In the genomic region with DNA sequence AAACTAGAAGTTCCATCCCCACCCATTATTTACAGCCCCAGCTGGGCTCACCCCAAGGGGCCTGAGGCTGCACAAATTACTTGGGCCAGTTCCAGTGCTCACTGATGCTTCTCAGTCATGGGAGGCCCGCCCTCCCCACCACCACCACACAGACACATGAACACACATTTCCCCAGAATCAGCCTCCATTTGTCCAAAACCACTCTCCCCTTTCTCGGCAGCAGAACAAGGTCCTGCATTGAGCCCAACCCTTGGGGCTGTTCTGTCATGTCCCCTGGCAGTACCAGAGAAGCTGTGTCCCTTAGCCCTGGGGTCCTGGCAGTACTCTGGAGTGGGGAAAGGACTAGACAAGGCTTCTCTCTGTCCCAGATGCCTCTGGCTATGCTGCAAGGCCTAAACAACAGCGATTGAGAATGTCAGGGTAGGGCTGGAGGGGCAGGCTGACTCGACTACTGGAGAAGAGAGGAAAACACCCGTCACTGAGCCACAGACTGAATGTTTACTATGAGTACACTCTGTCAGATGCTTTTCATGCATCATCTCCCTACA, we compare ENCODE assay signal across 11 cellular contexts. TPM values are rescaled to one million over a fixed set of nuclear protein-coding genes. Genes with fewer than 3 reads are reported as not detected.
DNase-seq lines count a peak whose midpoint lies in the region; ATAC-seq, FAIRE-seq and TF ChIP-seq lines count a peak whose summit lies in the region.
"Had no signal": no experiment of that assay in that cellular context is flagged by ENCODE, and none has a peak within 500 bp of the region (broad histone marks: within the 10 kb centered on the region; RNA-seq: fewer than 3 reads in every experiment).

No MANE protein-coding gene starts in this region.

- no peak overlapping the region for H3K4me2 ChIP-seq in GM12878 (ENCODE audit: control insufficient read depth, insufficient read depth)

- RAD21 ChIA-PET in GM12878 (lab: Charles Lee; ENCODE audit: unreplicated experiment): no interaction called here

- in situ Hi-C loops in GM12878 (cut with MboI): no loop called here

- no peaks in the 10 kb centered on the region for H3K27me3 ChIP-seq in GM12878 (replicated peaks in 1 of 2; ENCODE audit: control insufficient read depth in 2 of 2, insufficient read depth in 2 of 2, low read length in 1 of 2)

- no peak for TF ChIP-seq CTCF in GM12878 (IDR thresholded peaks at IDR 0.05 in 2 of 3, conservative IDR thresholded peaks at IDR 0.05 in 1 of 3; ENCODE audit: control insufficient read depth in 2 of 3, extremely low read depth in 1 of 3, insufficient read depth in 1 of 3, low read depth in 3 of 3, low read length in 3 of 3)

- no TSS peak for BruUV-seq in GM12878 (replicated peaks; lab: Mats Ljungman, UMichigan)

- peaks cover 8% of the 10 kb centered on the region for H3K4me1 ChIP-seq in GM12878 (ENCODE audit: control insufficient read depth, insufficient read depth, low read length)

- H3K4me3 ChIP-seq in GM12878: no peak overlapping the region

- POLR2A ChIA-PET in GM12878 (lab: Charles Lee): no interaction called here

- no peaks in the 10 kb centered on the region for H4K20me1 ChIP-seq in GM12878 (ENCODE audit: control insufficient read depth, insufficient read depth)

- no peak for FAIRE-seq in GM12878 (lab: Jason Lieb, UNC)

- intact Hi-C loops in GM12878 (cut with micrococcal nuclease; ENCODE audit: unreplicated experiment): no loop called here
- intact Hi-C loops in left colon (cut with DNase I, micrococcal nuclease): no loop called here

- no peak for DNase-seq in GM12878 (ENCODE audit: low read depth, low spot score)
- DNase-seq in hypothalamus (lab: John Stamatoyannopoulos, UW): peak in 45 of 51 donors; percentile 13 to 93 (median 73)
- peak; percentile 62 for DNase-seq in stromal cell of bone marrow (ENCODE audit: low read depth)
- no peak for DNase-seq in H4 (ENCODE audit: low spot score)
- no peak for DNase-seq in NCI-H524 treated with DMSO at 0.1 percent for 48 hours (lab: John Stamatoyannopoulos, UW)
- no peak for DNase-seq in left colon
- DNase-seq: activated naive CD4-positive, alpha-beta T cell treated with Interleukin-2 at 50 U/mL for 16 hours; immature natural killer cell; Kasumi-1; stimulated activated CD4-positive, alpha-beta T cell treated with anti-CD3 and anti-CD28 coated beads, Interleukin-4, amount 100 ng/mL, for 1 hour had no signal

- no peak overlapping the region for H3K9ac ChIP-seq in GM12878 (ENCODE audit: control insufficient read depth, insufficient read depth, low read length)

- no peak overlapping the region for H2AFZ ChIP-seq in GM12878 (ENCODE audit: control insufficient read depth, low read depth, low read length)

- peak; percentile 54 for ATAC-seq in GM12878
- ATAC-seq in left colon: no peak

- TF ChIP-seq RAD21 in Ishikawa (IDR thresholded peaks at IDR 0.05; ENCODE audit: low read depth): no peak
- no peak for TF ChIP-seq RAD21 in GM12878 (IDR thresholded peaks at IDR 0.05; ENCODE audit: insufficient read depth, low read depth, low read length)

- H3K79me2 ChIP-seq in GM12878 (ENCODE audit: control insufficient read depth, insufficient read depth, low read length): no peaks in the 10 kb centered on the region

- H3K27ac ChIP-seq in GM12878 (ENCODE audit: control insufficient read depth, insufficient read depth): no peak overlapping the region; the same call in 1 of the 2 replicates

- no peak for TF ChIP-seq POLR2A in GM12878 (IDR thresholded peaks at IDR 0.05; ENCODE audit: low read depth, low read length)

- H3K9me3 ChIP-seq in GM12878 (replicated peaks; ENCODE audit: control insufficient read depth, insufficient read depth, low read length): no peaks in the 10 kb centered on the region

- WGBS in GM12878 (ENCODE audit: insufficient coverage, insufficient replicate concordance, low lambda C conversion rate, missing lambda C conversion rate): 35% methylated on average over 5 of the region's 5 CpGs

- peaks cover under 1 to 4% of the 10 kb centered on the region in 2 experiments; a peak in 3 of 4 replicates for H3K36me3 ChIP-seq in GM12878 (ENCODE audit: control insufficient read depth in 2 of 2, insufficient read depth in 2 of 2, low read length in 1 of 2)

- CTCF ChIA-PET in GM12878 (lab: Yijun Ruan, JAX): no interaction called here

- SMC1A ChIA-PET in GM12878 (lab: Charles Lee; ENCODE audit: uncharacterized antibody, unreplicated experiment): no interaction called here

- TF ChIP-seq EP300 in Ishikawa (IDR thresholded peaks at IDR 0.05; ENCODE audit: borderline replicate concordance) (no peak), GM12878 (IDR thresholded peaks at IDR 0.05; ENCODE audit: borderline replicate concordance in 1 of 2, control insufficient read depth in 1 of 2, low read depth in 2 of 2, low read length in 2 of 2) (no peak)

RNA-seq across cellular contexts. Expression of a gene that starts 21.8 kb away (rescaled TPM):
- 84.4 and 88.2 TPM in 2 replicates for total RNA-seq in GM12878 (2013; cell fraction: nucleolus; rRNA removed)
- total RNA-seq in GM12878 (2014; rRNA removed) (19.1 and 25.0 TPM in 2 replicates), GM12878 (2014; rRNA removed; fragmentation: Illumina TruSeq; extraction: Trizol) (9.6 and 10.9 TPM in 2 replicates), GM12878 (2021) (36.1 and 38.4 TPM in 2 replicates), left colon (10 to 100 TPM; 65.2 to 72.2 TPM)
- polyA plus RNA-seq in GM12878 (2011; ENCODE audit: low read depth): 12.3 TPM
- polyA plus RNA-seq in GM12878 (2011; rRNA removed) (5.3 and 18.7 TPM in 2 replicates), GM12878 (2014; fragmentation: Illumina TruSeq; extraction: Trizol) (14.1 and 23.0 TPM in 2 replicates), GM12878 (2014; fragmentation: Nextera tagmentation; extraction: Ambion mirVana) (1 to 10 TPM; 2.4 to 3.8 TPM), GM12878 (2014; rRNA removed) (43.3 and 53.3 TPM in 2 replicates), GM12878 (2016; fragmentation: Nextera tagmentation; extraction: Ambion mirVana) (10 to 100 TPM; 24.7 to 24.8 TPM)
- 28.1 and 28.2 TPM in 2 replicates for polyA plus RNA-seq in GM12878 (2011; cell fraction: cytosol; rRNA removed)
- polyA plus RNA-seq in GM12878 (2011; cell fraction: nucleus; rRNA removed): 65.6 and 94.2 TPM in 2 replicates
- polyA plus RNA-seq in GM12878 (2012): 35.0 and 40.0 TPM in 2 replicates
- 21.1 and 31.2 TPM in 2 replicates for polyA minus RNA-seq in GM12878 (2011; rRNA and poly(A)+ RNA removed)
- 14.6 and 15.5 TPM in 2 replicates for polyA minus RNA-seq in GM12878 (2011; cell fraction: cytosol; rRNA and poly(A)+ RNA removed)
- polyA minus RNA-seq in GM12878 (2011; cell fraction: nucleus; rRNA and poly(A)+ RNA removed): 10.2 and 20.6 TPM in 2 replicates
- total RNA-seq in H4 (2014; rRNA removed; shearing (Covaris generic)): 33.9 and 35.3 TPM in 2 replicates

RNA-seq across cellular contexts. Expression of a gene that starts 26.9 kb away (rescaled TPM):
- 15.4 and 21.4 TPM in 2 replicates for total RNA-seq in GM12878 (2013; cell fraction: nucleolus; rRNA removed)
- total RNA-seq in GM12878 (2014; rRNA removed): 35.9 and 40.0 TPM in 2 replicates
- 26.2 and 32.2 TPM in 2 replicates for total RNA-seq in GM12878 (2014; rRNA removed; fragmentation: Illumina TruSeq; extraction: Trizol)
- total RNA-seq in GM12878 (2021): 33.8 and 34.8 TPM in 2 replicates
- 19.7 TPM for polyA plus RNA-seq in GM12878 (2011; ENCODE audit: low read depth)
- 34.2 and 44.6 TPM in 2 replicates for polyA plus RNA-seq in GM12878 (2011; rRNA removed)
- 44.0 and 45.7 TPM in 2 replicates for polyA plus RNA-seq in GM12878 (2011; cell fraction: cytosol; rRNA removed)
- polyA plus RNA-seq in GM12878 (2011; cell fraction: nucleus; rRNA removed): 53.9 and 78.1 TPM in 2 replicates
- 34.7 and 38.4 TPM in 2 replicates for polyA plus RNA-seq in GM12878 (2012)
- polyA plus RNA-seq in GM12878 (2014; fragmentation: Illumina TruSeq; extraction: Trizol): 38.3 and 44.2 TPM in 2 replicates
- 1 to 10 TPM; 1.7 to 3.7 TPM for polyA plus RNA-seq in GM12878 (2014; fragmentation: Nextera tagmentation; extraction: Ambion mirVana)
- 39.2 and 41.8 TPM in 2 replicates for polyA plus RNA-seq in GM12878 (2014; rRNA removed)
- polyA plus RNA-seq in GM12878 (2016; fragmentation: Nextera tagmentation; extraction: Ambion mirVana): 10 to 100 TPM; 39.3 to 45.8 TPM
- polyA minus RNA-seq in GM12878 (2011; rRNA and poly(A)+ RNA removed): 28.8 and 36.4 TPM in 2 replicates
- polyA minus RNA-seq in GM12878 (2011; cell fraction: cytosol; rRNA and poly(A)+ RNA removed): 15.4 and 26.1 TPM in 2 replicates
- 30.0 and 47.1 TPM in 2 replicates for polyA minus RNA-seq in GM12878 (2011; cell fraction: nucleus; rRNA and poly(A)+ RNA removed)
- 40.8 and 62.0 TPM in 2 replicates for total RNA-seq in H4 (2014; rRNA removed; shearing (Covaris generic))
- total RNA-seq in left colon: 10 to 100 TPM; 30.5 to 31.2 TPM

RNA-seq across cellular contexts. Expression of a gene that starts 27.2 kb away (rescaled TPM):
- total RNA-seq in GM12878 (2013; cell fraction: nucleolus; rRNA removed): 12.2 and 14.2 TPM in 2 replicates
- total RNA-seq in GM12878 (2014; rRNA removed): 22.6 and 22.7 TPM in 2 replicates
- total RNA-seq in GM12878 (2014; rRNA removed; fragmentation: Illumina TruSeq; extraction: Trizol): 12.8 and 14.5 TPM in 2 replicates
- 26.2 and 28.0 TPM in 2 replicates for total RNA-seq in GM12878 (2021)
- polyA plus RNA-seq in GM12878 (2011; ENCODE audit: low read depth): 9.9 TPM
- polyA plus RNA-seq in GM12878 (2011; rRNA removed): 13.9 and 19.5 TPM in 2 replicates
- polyA plus RNA-seq in GM12878 (2011; cell fraction: cytosol; rRNA removed): 32.6 and 34.4 TPM in 2 replicates
- polyA plus RNA-seq in GM12878 (2011; cell fraction: nucleus; rRNA removed): 14.1 and 18.7 TPM in 2 replicates
- 15.5 and 16.8 TPM in 2 replicates for polyA plus RNA-seq in GM12878 (2012)
- polyA plus RNA-seq in GM12878 (2014; fragmentation: Illumina TruSeq; extraction: Trizol): 16.7 and 23.0 TPM in 2 replicates
- polyA plus RNA-seq in GM12878 (2014; fragmentation: Nextera tagmentation; extraction: Ambion mirVana): 1 to 10 TPM; 3.2 to 5.1 TPM
- polyA plus RNA-seq in GM12878 (2014; rRNA removed): 24.4 and 26.4 TPM in 2 replicates
- polyA plus RNA-seq in GM12878 (2016; fragmentation: Nextera tagmentation; extraction: Ambion mirVana): 10 to 100 TPM; 31.9 to 36.6 TPM
- polyA minus RNA-seq in GM12878 (2011; rRNA and poly(A)+ RNA removed): 19.4 and 20.9 TPM in 2 replicates
- 5.5 and 8.7 TPM in 2 replicates for polyA minus RNA-seq in GM12878 (2011; cell fraction: cytosol; rRNA and poly(A)+ RNA removed)
- polyA minus RNA-seq in GM12878 (2011; cell fraction: nucleus; rRNA and poly(A)+ RNA removed): 18.6 and 27.7 TPM in 2 replicates
- total RNA-seq in H4 (2014; rRNA removed; shearing (Covaris generic)): 26.7 and 58.5 TPM in 2 replicates
- total RNA-seq in left colon: 10 to 100 TPM; 30.4 to 32.4 TPM

RNA-seq across cellular contexts. Expression of a gene that starts 28.1 kb away (rescaled TPM):
- total RNA-seq in GM12878 (2013; cell fraction: nucleolus; rRNA removed): 12.8 and 14.2 TPM in 2 replicates
- total RNA-seq in GM12878 (2014; rRNA removed): 119 and 121 TPM in 2 replicates
- total RNA-seq in GM12878 (2014; rRNA removed; fragmentation: Illumina TruSeq; extraction: Trizol): 159 and 169 TPM in 2 replicates
- 197 and 211 TPM in 2 replicates for total RNA-seq in GM12878 (2021)
- polyA plus RNA-seq in GM12878 (2011; ENCODE audit: low read depth): 584 TPM
- 189 and 194 TPM in 2 replicates for polyA plus RNA-seq in GM12878 (2011; rRNA removed)
- 131 and 145 TPM in 2 replicates for polyA plus RNA-seq in GM12878 (2011; cell fraction: cytosol; rRNA removed)
- 65.4 and 79.9 TPM in 2 replicates for polyA plus RNA-seq in GM12878 (2011; cell fraction: nucleus; rRNA removed)
- 255 and 347 TPM in 2 replicates for polyA plus RNA-seq in GM12878 (2012)
- 198 and 203 TPM in 2 replicates for polyA plus RNA-seq in GM12878 (2014; fragmentation: Illumina TruSeq; extraction: Trizol)
- 100 to 1,000 TPM; 591 to 635 TPM for polyA plus RNA-seq in GM12878 (2014; fragmentation: Nextera tagmentation; extraction: Ambion mirVana)
- polyA plus RNA-seq in GM12878 (2014; rRNA removed): 154 and 160 TPM in 2 replicates
- 100 to 1,000 TPM; 254 to 256 TPM for polyA plus RNA-seq in GM12878 (2016; fragmentation: Nextera tagmentation; extraction: Ambion mirVana)
- 41.5 and 46.2 TPM in 2 replicates for polyA minus RNA-seq in GM12878 (2011; rRNA and poly(A)+ RNA removed)
- polyA minus RNA-seq in GM12878 (2011; cell fraction: cytosol; rRNA and poly(A)+ RNA removed): 9.6 and 16.0 TPM in 2 replicates
- 7.4 and 14.0 TPM in 2 replicates for polyA minus RNA-seq in GM12878 (2011; cell fraction: nucleus; rRNA and poly(A)+ RNA removed)
- total RNA-seq in H4 (2014; rRNA removed; shearing (Covaris generic)): 13.3 and 14.1 TPM in 2 replicates
- 10 to 100 TPM in 1 of 2 donors, 1 to 10 TPM in 1; 7.0 to 17.8 TPM for total RNA-seq in left colon

RNA-seq across cellular contexts. Expression of a gene that starts 42.7 kb away (rescaled TPM):
- total RNA-seq in GM12878 (2013; cell fraction: nucleolus; rRNA removed): 55.8 and 57.7 TPM in 2 replicates
- total RNA-seq in GM12878 (2014; rRNA removed) (10.1 and 11.9 TPM in 2 replicates), GM12878 (2014; rRNA removed; fragmentation: Illumina TruSeq; extraction: Trizol) (10.0 and 10.1 TPM in 2 replicates), GM12878 (2021) (50.1 and 55.0 TPM in 2 replicates), left colon (100 to 1,000 TPM; 152 to 391 TPM)
- 10.7 TPM for polyA plus RNA-seq in GM12878 (2011; ENCODE audit: low read depth)
- polyA plus RNA-seq in GM12878 (2011; rRNA removed) (2.9 and 5.3 TPM in 2 replicates), GM12878 (2014; fragmentation: Illumina TruSeq; extraction: Trizol) (24.3 and 30.2 TPM in 2 replicates), GM12878 (2014; fragmentation: Nextera tagmentation; extraction: Ambion mirVana) (1 to 10 TPM; 5.3 to 7.8 TPM), GM12878 (2014; rRNA removed) (31.3 and 31.6 TPM in 2 replicates), GM12878 (2016; fragmentation: Nextera tagmentation; extraction: Ambion mirVana) (10 to 100 TPM; 39.7 to 43.7 TPM)
- 8.8 and 14.3 TPM in 2 replicates for polyA plus RNA-seq in GM12878 (2011; cell fraction: cytosol; rRNA removed)
- 74.9 and 76.1 TPM in 2 replicates for polyA plus RNA-seq in GM12878 (2011; cell fraction: nucleus; rRNA removed)
- polyA plus RNA-seq in GM12878 (2012): 39.8 and 73.1 TPM in 2 replicates
- polyA minus RNA-seq in GM12878 (2011; rRNA and poly(A)+ RNA removed): 3.7 and 10.3 TPM in 2 replicates
- 30.7 and 36.4 TPM in 2 replicates for polyA minus RNA-seq in GM12878 (2011; cell fraction: cytosol; rRNA and poly(A)+ RNA removed)
- 64.4 and 90.9 TPM in 2 replicates for polyA minus RNA-seq in GM12878 (2011; cell fraction: nucleus; rRNA and poly(A)+ RNA removed)
- 4.0 and 5.7 TPM in 2 replicates for total RNA-seq in H4 (2014; rRNA removed; shearing (Covaris generic))

Comparison
In these comparisons a context has a peak if more than half of its experiments do, and no peak if none do; other contexts are left out.
1. DNase-seq: peak in hypothalamus (45 of 51) and stromal cell of bone marrow (single experiment); none in GM12878 (single experiment), H4 (single experiment), NCI-H524 treated with DMSO at 0.1 percent for 48 hours (single experiment) and left colon (0 of 2).